Comparison of ENCODE assay signal across 8 cellular contexts in genomic region chr12:121352053-121353018, GRCh38. TPM values are rescaled to one million over a fixed set of nuclear protein-coding genes. Genes with fewer than 3 reads are reported as not detected.
DNase-seq lines count a peak whose midpoint lies in the region; ATAC-seq and TF ChIP-seq lines count a peak whose summit lies in the region.

Gene ANAPC5, minus strand, starts transcription at chr12:121352411. Its CDS starts 71 bp downstream, at chr12:121352340.

- H3K4me3 ChIP-seq in left ventricle myocardium inferior, result peak within 1 kb of the TSS; percentile 93

- H3K36me3 Mint-ChIP-seq in T-helper 17 cell (ENCODE audit: low read depth) (peaks cover 2% of the 10 kb centered on the region), progenitor cell of endocrine pancreas (ENCODE audit: insufficient read depth) (no peaks in the 10 kb centered on the region)

- no peaks in the 10 kb centered on the region for H3K9me3 ChIP-seq in T-helper 17 cell (ENCODE audit: control insufficient read depth, low read length, poor library complexity, severe bottlenecking)
- no peaks in the 10 kb centered on the region for H3K9me3 ChIP-seq in left ventricle myocardium inferior (replicated peaks)

- H3K27ac Mint-ChIP-seq in T-helper 17 cell (peak within 1 kb of the TSS; percentile 97), progenitor cell of endocrine pancreas (peak within 1 kb of the TSS; percentile 98)

- peak within 1 kb of the TSS; percentile 92 for H3K27ac ChIP-seq in left ventricle myocardium inferior (replicated peaks)

- H3K4me3 Mint-ChIP-seq in T-helper 17 cell, result peak within 1 kb of the TSS; percentile 100
- peak within 1 kb of the TSS; percentile 100 for H3K4me3 Mint-ChIP-seq in progenitor cell of endocrine pancreas (ENCODE audit: low read depth)

- H3K27me3 Mint-ChIP-seq in T-helper 17 cell (no peaks in the 10 kb centered on the region), progenitor cell of endocrine pancreas (no peaks in the 10 kb centered on the region)

- TF ChIP-seq CTCF in left ventricle myocardium inferior (IDR thresholded peaks at IDR 0.05; ENCODE audit: borderline replicate concordance) (peak; percentile 22), progenitor cell of endocrine pancreas (IDR thresholded peaks at IDR 0.05; ENCODE audit: unreplicated experiment) (no peak)

- H3K36me3 ChIP-seq in left ventricle myocardium inferior, result peaks cover 5% of the 10 kb centered on the region

- ATAC-seq in HG02885 (IDR thresholded peaks at IDR 0.05; ENCODE audit: poor library complexity, unreplicated experiment), result peak; percentile 97
- peak; percentile 99 for ATAC-seq in T-helper 17 cell

- H3K4me1 ChIP-seq in left ventricle myocardium inferior, result peaks cover 35% of the 10 kb centered on the region

- intact Hi-C loops in left ventricle myocardium inferior (cut with micrococcal nuclease), result no loop called here

- TF ChIP-seq POLR2A in GM15510 (IDR thresholded peaks at IDR 0.05; ENCODE audit: borderline replicate concordance, extremely low read depth, insufficient read length), result peak; percentile 92

- no peaks in the 10 kb centered on the region for H3K27me3 ChIP-seq in left ventricle myocardium inferior (ENCODE audit: low read depth)

- H3K9me3 Mint-ChIP-seq in progenitor cell of endocrine pancreas (ENCODE audit: low read depth), result no peaks in the 10 kb centered on the region

- DNase-seq in NCI-H1694 treated with DMSO at 0.1 percent for 48 hours (lab: John Stamatoyannopoulos, UW), result peak; percentile 98
- DNase-seq in T-helper 17 cell, result peak; percentile 71 to 82 (median 78)
- peak in 55 of 56 donors; percentile 50 to 98 (median 94) for DNase-seq in amygdala (lab: John Stamatoyannopoulos, UW)
- peak; percentile 92 for DNase-seq in left ventricle myocardium inferior
- peak; percentile 76 for DNase-seq in progenitor cell of endocrine pancreas (ENCODE audit: low spot score, unreplicated experiment)
- DNase-seq in ureter (ENCODE audit: low spot score), result peak; percentile 96

- peaks cover 26% of the 10 kb centered on the region for H3K4me1 Mint-ChIP-seq in T-helper 17 cell
- H3K4me1 Mint-ChIP-seq in progenitor cell of endocrine pancreas (ENCODE audit: low read depth), result peaks cover 14% of the 10 kb centered on the region

RNA-seq across cellular contexts. Expression of gene ANAPC5, which starts in this region (rescaled TPM):
- 100 to 1,000 TPM; 107 to 130 TPM for total RNA-seq in T-helper 17 cell
- total RNA-seq in left ventricle myocardium inferior, result 65.1 TPM
- 93.2 and 94.3 TPM in 2 replicates for total RNA-seq in progenitor cell of endocrine pancreas
- 132 TPM for total RNA-seq in ureter

Comparison
In these comparisons a context has a peak if more than half of its experiments do, and no peak if none do; other contexts are left out.
1. Peak in every context shown above with its lines: DNase-seq, ATAC-seq, H3K4me3 ChIP-seq and H3K27ac ChIP-seq.